8 cellular contexts compared by ENCODE assay signal in the genomic region with DNA sequence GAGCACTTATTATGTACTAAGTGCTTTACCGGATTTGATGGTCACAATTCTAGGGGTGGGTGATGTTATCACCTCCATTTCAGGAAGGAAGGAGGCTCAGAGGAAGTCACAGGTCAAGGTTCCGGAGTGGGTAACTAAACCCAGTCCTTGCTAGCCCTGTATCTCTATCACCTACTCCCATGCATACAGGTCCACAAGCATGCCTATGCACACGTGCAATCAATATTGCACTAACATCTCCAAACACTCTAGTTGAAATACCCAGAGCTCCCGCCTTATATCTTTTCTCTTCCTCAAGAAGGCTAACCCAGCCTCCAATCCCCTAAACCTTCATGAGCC. TPM values are rescaled to one million over a fixed set of nuclear protein-coding genes. Genes with fewer than 3 reads are reported as not detected.
DNase-seq lines count a peak whose midpoint lies in the region; ATAC-seq and TF ChIP-seq lines count a peak whose summit lies in the region.

No MANE protein-coding gene starts in this region.

- no peaks in the 10 kb centered on the region for H3K36me3 ChIP-seq in hepatocyte (replicated peaks; ENCODE audit: insufficient read depth, low read depth)

- no peaks in the 10 kb centered on the region for H3K79me2 ChIP-seq in hepatocyte

- CTCF ChIA-PET in activated naive CD4-positive, alpha-beta T cell treated with anti-CD3 and anti-CD28 coated beads for 36 hours (lab: Charles Lee), result interaction anchor here (1.4 to 17.6 kb wide), 3 partner anchors 11 to 35 kb away, joined by 5 to 351 read pairs (median 16); partner anchors contain the start of gene FOSB
- CTCF ChIA-PET in activated B cell treated with CpG ODN at 0.5 μM for 24 hours (lab: Charles Lee), result interaction anchor here (1.8 to 2.6 kb wide), 2 partner anchors 10 to 29 kb away, joined by 9 to 15 read pairs; no protein-coding TSS in a partner anchor

- no peaks in the 10 kb centered on the region for H3K9me2 ChIP-seq in hepatocyte (replicated peaks; ENCODE audit: insufficient read depth)

- WGBS in hepatocyte (ENCODE audit: low lambda C conversion rate, missing lambda C conversion rate), result 49% methylated on average over 4 of the region's 4 CpGs

- H4K20me1 ChIP-seq in hepatocyte (ENCODE audit: insufficient read depth, poor library complexity, severe bottlenecking), result no peaks in the 10 kb centered on the region

- H3K4me2 ChIP-seq in hepatocyte, result peak overlapping the region; percentile 77

- no peaks in the 10 kb centered on the region for H3K27me3 Mint-ChIP-seq in activated naive CD4-positive, alpha-beta T cell treated with anti-CD3 and anti-CD28 coated beads for 36 hours (ENCODE audit: low read depth)
- H3K27me3 Mint-ChIP-seq in activated B cell treated with CpG ODN at 0.5 μM for 24 hours, result no peaks in the 10 kb centered on the region

- no peaks in the 10 kb centered on the region for H3K36me3 Mint-ChIP-seq in activated naive CD4-positive, alpha-beta T cell treated with anti-CD3 and anti-CD28 coated beads for 36 hours (ENCODE audit: low read depth)
- peaks cover 3% of the 10 kb centered on the region for H3K36me3 Mint-ChIP-seq in activated B cell treated with CpG ODN at 0.5 μM for 24 hours (ENCODE audit: low read depth)

- H3K9me3 Mint-ChIP-seq in activated naive CD4-positive, alpha-beta T cell treated with anti-CD3 and anti-CD28 coated beads for 36 hours, result no peaks in the 10 kb centered on the region
- no peaks in the 10 kb centered on the region for H3K9me3 Mint-ChIP-seq in activated B cell treated with CpG ODN at 0.5 μM for 24 hours

- no peaks in the 10 kb centered on the region for H3K27me3 ChIP-seq in hepatocyte

- H2AFZ ChIP-seq in hepatocyte, result peak overlapping the region; percentile 34

- peaks cover 8% of the 10 kb centered on the region for H3K4me1 ChIP-seq in hepatocyte (ENCODE audit: insufficient read depth)

- H3K4me1 Mint-ChIP-seq in activated naive CD4-positive, alpha-beta T cell treated with anti-CD3 and anti-CD28 coated beads for 36 hours (ENCODE audit: low read depth), result peaks cover 22% of the 10 kb centered on the region
- H3K4me1 Mint-ChIP-seq in activated B cell treated with CpG ODN at 0.5 μM for 24 hours, result peaks cover 52% of the 10 kb centered on the region

- peak overlapping the region; percentile 44 for H3K4me3 ChIP-seq in hepatocyte

- no peaks in the 10 kb centered on the region for H3K9me3 ChIP-seq in hepatocyte (ENCODE audit: low read depth)

- peak overlapping the region; percentile 89 for H3K27ac Mint-ChIP-seq in activated naive CD4-positive, alpha-beta T cell treated with anti-CD3 and anti-CD28 coated beads for 36 hours
- H3K27ac Mint-ChIP-seq in activated B cell treated with CpG ODN at 0.5 μM for 24 hours, result peak overlapping the region; percentile 97

- peak; percentile 15 for DNase-seq in activated naive CD4-positive, alpha-beta T cell treated with anti-CD3 and anti-CD28 coated beads for 36 hours
- DNase-seq in activated naive CD4-positive, alpha-beta T cell treated with anti-CD3 and anti-CD28 coated beads, Interleukin-2, amount 50 U/mL, for 16 hours, result no peak
- DNase-seq in activated B cell treated with CpG ODN at 0.5 μM for 24 hours (no peak), hepatocyte (ENCODE audit: low spot score) (no peak), iPS-NIHi11 (ENCODE audit: low spot score) (no peak), NCI-H82 treated with DMSO at 0.1 percent for 48 hours (lab: John Stamatoyannopoulos, UW; ENCODE audit: unreplicated experiment) (no peak)
- DNase-seq in stimulated activated naive CD8-positive, alpha-beta T cell treated with anti-CD3 and anti-CD28 coated beads, Interleukin-15, Interleukin-2, amounts not matched to agents 100 U/mL and 50 U/mL, for 24 hours, result no peak

- intact Hi-C loops in activated naive CD4-positive, alpha-beta T cell treated with anti-CD3 and anti-CD28 coated beads for 36 hours (cut with micrococcal nuclease), result loop anchor here (1.0 to 2.0 kb wide), 4 partner anchors 8 to 219 kb away; partner anchors contain the start of gene GIPR
- intact Hi-C loops in activated B cell treated with CpG ODN at 0.5 μM for 24 hours (cut with micrococcal nuclease), result loop anchor here (1.0 to 2.0 kb wide), 4 partner anchors 11 to 243 kb away; partner anchors contain the start of genes POLR1G and QPCTL

- peak overlapping the region; percentile 93 for H3K27ac ChIP-seq in hepatocyte

- no peak for TF ChIP-seq CTCF in activated B cell treated with CpG ODN at 0.5 μM for 24 hours (IDR thresholded peaks at IDR 0.05)
- no peak for TF ChIP-seq CTCF in hepatocyte (IDR thresholded peaks at IDR 0.05; ENCODE audit: poor library complexity)

- POLR2A ChIA-PET in activated B cell treated with CpG ODN at 0.5 μM for 24 hours (lab: Charles Lee), result interaction anchor here (0.6 to 2.1 kb wide), 5 partner anchors 10 to 55 kb away, joined by 3 to 8 read pairs (median 4); partner anchors contain the start of gene FOSB

- ATAC-seq in activated B cell treated with CpG ODN at 0.5 μM for 24 hours (ENCODE audit: low read depth) (peak; percentile 11), GM19023 (IDR thresholded peaks at IDR 0.05; ENCODE audit: unreplicated experiment) (no peak)
- peak; percentile 12 for ATAC-seq in stimulated activated naive CD8-positive, alpha-beta T cell treated with anti-CD3 and anti-CD28 coated beads, Interleukin-15, Interleukin-2, amounts not matched to agents 100 U/mL and 50 U/mL, for 24 hours

- H3K4me3 Mint-ChIP-seq in activated naive CD4-positive, alpha-beta T cell treated with anti-CD3 and anti-CD28 coated beads for 36 hours, result peak overlapping the region; percentile 94
- H3K4me3 Mint-ChIP-seq in activated B cell treated with CpG ODN at 0.5 μM for 24 hours, result peak overlapping the region; percentile 92

RNA-seq across cellular contexts. Expression of gene FOSB, which starts 17.8 kb away (rescaled TPM):
- 1 to 10 TPM; 8.0 to 8.7 TPM for total RNA-seq in activated naive CD4-positive, alpha-beta T cell treated with anti-CD3 and anti-CD28 coated beads for 36 hours
- total RNA-seq in activated B cell treated with CpG ODN at 0.5 μM for 24 hours, result 16.8 and 20.4 TPM in 2 replicates
- total RNA-seq in hepatocyte, result 37.9 and 73.1 TPM in 2 replicates
- 114 and 168 TPM in 2 replicates for polyA plus RNA-seq in hepatocyte

RNA-seq across cellular contexts. Expression of gene ERCC1, which starts 26.3 kb away (rescaled TPM):
- 10 to 100 TPM; 28.9 to 30.7 TPM for total RNA-seq in activated naive CD4-positive, alpha-beta T cell treated with anti-CD3 and anti-CD28 coated beads for 36 hours
- total RNA-seq in activated B cell treated with CpG ODN at 0.5 μM for 24 hours (69.2 and 71.6 TPM in 2 replicates), hepatocyte (42.5 and 51.0 TPM in 2 replicates)
- polyA plus RNA-seq in hepatocyte, result 66.7 and 72.8 TPM in 2 replicates

RNA-seq across cellular contexts. Expression of gene POLR1G, which starts 43.6 kb away (rescaled TPM):
- total RNA-seq in activated naive CD4-positive, alpha-beta T cell treated with anti-CD3 and anti-CD28 coated beads for 36 hours, result 1 to 10 TPM; 7.4 to 7.6 TPM
- total RNA-seq in activated B cell treated with CpG ODN at 0.5 μM for 24 hours (6.7 and 6.8 TPM in 2 replicates), hepatocyte (2.7 and 3.3 TPM in 2 replicates)
- polyA plus RNA-seq in hepatocyte, result 2.4 and 2.5 TPM in 2 replicates

RNA-seq across cellular contexts. Expression of gene PPP1R13L, which starts 45.1 kb away (rescaled TPM):
- 1 to 10 TPM; 4.0 to 4.8 TPM for total RNA-seq in activated naive CD4-positive, alpha-beta T cell treated with anti-CD3 and anti-CD28 coated beads for 36 hours
- total RNA-seq in activated B cell treated with CpG ODN at 0.5 μM for 24 hours (4.0 and 5.1 TPM in 2 replicates), hepatocyte (7.9 and 8.7 TPM in 2 replicates)
- 14.8 and 22.9 TPM in 2 replicates for polyA plus RNA-seq in hepatocyte

RNA-seq across cellular contexts. Expression of gene RTN2, which starts 46.8 kb away (rescaled TPM):
- under 1 TPM; 0.69 to 0.84 TPM for total RNA-seq in activated naive CD4-positive, alpha-beta T cell treated with anti-CD3 and anti-CD28 coated beads for 36 hours
- 1.2 and 1.5 TPM in 2 replicates for total RNA-seq in activated B cell treated with CpG ODN at 0.5 μM for 24 hours
- 3.4 and 7.8 TPM in 2 replicates for total RNA-seq in hepatocyte
- 12.2 and 14.8 TPM in 2 replicates for polyA plus RNA-seq in hepatocyte
